ENCODE assay signal across 8 cellular contexts in the genomic region with DNA sequence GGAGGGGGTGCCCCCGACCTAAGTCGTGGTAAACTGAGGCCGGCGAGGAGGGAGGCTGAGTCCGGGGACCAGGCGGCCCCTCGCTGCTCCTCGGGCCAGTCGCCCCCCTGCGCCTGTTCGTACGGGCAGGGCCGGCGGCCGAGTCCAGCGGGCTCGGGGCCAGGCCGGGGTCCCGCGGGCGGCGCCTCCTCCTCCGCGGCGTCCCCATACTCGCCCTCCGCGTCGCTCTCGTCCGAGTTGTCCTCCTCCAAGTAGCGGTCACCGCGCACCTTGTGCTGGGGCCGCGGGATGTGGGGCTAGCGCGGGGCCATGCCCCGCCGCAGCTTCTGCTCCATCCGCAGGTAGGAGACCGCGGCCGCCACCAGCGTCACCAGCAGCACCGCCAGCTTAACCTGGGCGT.
DNase-seq lines count a peak whose midpoint lies in the region; ATAC-seq and TF ChIP-seq lines count a peak whose summit lies in the region.
"Not testable (repeated sequence)": the region's sequence is repeated elsewhere in the genome, so short reads cannot be mapped to it uniquely, and the experiment has no call there.

No MANE protein-coding gene starts in this region.

- not testable (repeated sequence) for H3T11ph ChIP-seq in H9 (ENCODE audit: low read length)

- not testable (repeated sequence) for H2BK20ac ChIP-seq in H9 (ENCODE audit: low read depth, low read length, poor library complexity, severe bottlenecking)

- not testable (repeated sequence) for H4K20me1 ChIP-seq in H9 (ENCODE audit: control insufficient read depth, insufficient read depth, insufficient read length)

- not testable (repeated sequence) for DNase-seq in H9; Panc1 (ENCODE audit: low read depth, low spot score); right cardiac atrium; progenitor cell of endocrine pancreas (ENCODE audit: low spot score, unreplicated experiment); suprapubic skin (ENCODE audit: low spot score in 2 of 2)
- DNase-seq in ecto neural progenitor cell (ENCODE audit: low spot score) (peak; percentile 42), nephron progenitor cell (peak; percentile 29)

- H2BK120ac ChIP-seq in H9 (ENCODE audit: low read depth, low read length, poor library complexity, severe bottlenecking): not testable (repeated sequence)

- not testable (repeated sequence) for H3K23me2 ChIP-seq in H9 (ENCODE audit: insufficient read length, low read depth, low read length, poor library complexity, severe bottlenecking)

- H4K91ac ChIP-seq in H9 (ENCODE audit: insufficient read length, low read depth, low read length): not testable (repeated sequence)

- not testable (repeated sequence) for H2BK5ac ChIP-seq in H9 (ENCODE audit: insufficient read length, low read length)

- H3K9me3 ChIP-seq in H9 (ENCODE audit: control insufficient read depth, low read depth, low read length); Panc1 (ENCODE audit: control insufficient read depth, insufficient read depth, low read depth, low read length); right cardiac atrium (ENCODE audit: control insufficient read depth, low read length); iPS-20b (ENCODE audit: insufficient read depth, low read depth, low read length); suprapubic skin: not testable (repeated sequence)

- not testable (repeated sequence) for H3K56ac ChIP-seq in H9 (ENCODE audit: insufficient read length, low read depth, low read length)

- not testable (repeated sequence) for H3K36me3 Mint-ChIP-seq in H9 (ENCODE audit: insufficient read depth in 1 of 3, low read depth in 3 of 3); nephron progenitor cell (ENCODE audit: low read depth); progenitor cell of endocrine pancreas (ENCODE audit: insufficient read depth)

- H3K27ac ChIP-seq in H9 (ENCODE audit: insufficient read length, low read depth, low read length); Panc1 (ENCODE audit: low read length); right cardiac atrium (ENCODE audit: low read length); iPS-20b (ENCODE audit: low read length); suprapubic skin: not testable (repeated sequence)

- H4K8ac ChIP-seq in H9 (replicated peaks; ENCODE audit: insufficient read length, low read depth, low read length): not testable (repeated sequence)

- H3K27me3 Mint-ChIP-seq in H9 (ENCODE audit: low read depth) (peaks cover 31% of the 10 kb centered on the region), nephron progenitor cell (ENCODE audit: low read depth, poor library complexity) (peaks cover 50% of the 10 kb centered on the region), progenitor cell of endocrine pancreas (peaks cover 17% of the 10 kb centered on the region)

- TF ChIP-seq EP300 in suprapubic skin (IDR thresholded peaks at IDR 0.05): not testable (repeated sequence)

- in situ Hi-C loops in Panc1 (cut with HindIII; ENCODE audit: low pct_unique_long_range_greater_than_20kb, low sequenced_read_pairs): not testable (repeated sequence)

- H3K79me1 ChIP-seq in H9 (ENCODE audit: insufficient read depth, low read depth, low read length, poor library complexity, severe bottlenecking): not testable (repeated sequence)

- no CpG with 5 or more reads among the region's 47 CpGs for WGBS in H9 (ENCODE audit: extremely low coverage, insufficient read length, low lambda C conversion rate)
- under 1% methylated on average over 37 of the region's 47 CpGs for WGBS in right cardiac atrium
- WGBS in suprapubic skin: no CpG with 5 or more reads among the region's 47 CpGs

- TF ChIP-seq CTCF in H9 (conservative IDR thresholded peaks at IDR 0.05); Panc1 (IDR thresholded peaks at IDR 0.05); nephron progenitor cell (IDR thresholded peaks at IDR 0.05); progenitor cell of endocrine pancreas (IDR thresholded peaks at IDR 0.05; ENCODE audit: unreplicated experiment); suprapubic skin (IDR thresholded peaks at IDR 0.05): not testable (repeated sequence)

- H3K4me2 ChIP-seq in H9 (ENCODE audit: insufficient read depth, insufficient read length, low read length): peak overlapping the region; percentile 16

- H2AK5ac ChIP-seq in H9 (ENCODE audit: insufficient read length, low read length): not testable (repeated sequence)

- not testable (repeated sequence) for H3K4me1 Mint-ChIP-seq in H9; nephron progenitor cell; progenitor cell of endocrine pancreas (ENCODE audit: low read depth)

- not testable (repeated sequence) for H3K27ac Mint-ChIP-seq in H9, nephron progenitor cell, progenitor cell of endocrine pancreas

- intact Hi-C loops in Panc1 (cut with micrococcal nuclease; ENCODE audit: unreplicated experiment); right cardiac atrium (cut with DNase I): not testable (repeated sequence)

- BruUV-seq in Panc1 (replicated peaks; lab: Mats Ljungman, UMichigan): not testable (repeated sequence)

- not testable (repeated sequence) for H3K9ac ChIP-seq in H9 (ENCODE audit: extremely low read depth, insufficient read length, low read length); iPS-20b (ENCODE audit: low read depth, low read length)

- not testable (repeated sequence) for H3K4me1 ChIP-seq in H9 (ENCODE audit: insufficient read depth, low read length); Panc1 (ENCODE audit: control insufficient read depth, insufficient read depth, low read length); right cardiac atrium (ENCODE audit: control insufficient read depth, insufficient read depth, low read length); iPS-20b (ENCODE audit: insufficient read depth, low read length)
- H3K4me1 ChIP-seq in suprapubic skin: peaks cover 12% of the 10 kb centered on the region

- H3K4ac ChIP-seq in H9 (ENCODE audit: low read depth, low read length): not testable (repeated sequence)

- not testable (repeated sequence) for H3K14ac ChIP-seq in H9 (ENCODE audit: insufficient read depth, low read length)

- H3K9me3 Mint-ChIP-seq in H9; nephron progenitor cell; progenitor cell of endocrine pancreas (ENCODE audit: low read depth): not testable (repeated sequence)

- not testable (repeated sequence) for H2BK15ac ChIP-seq in H9 (ENCODE audit: low read depth, low read length)

- not testable (repeated sequence) for H2AFZ ChIP-seq in H9 (ENCODE audit: low read length)

- CTCF ChIA-PET in Panc1 (lab: Charles Lee): not testable (repeated sequence)

- not testable (repeated sequence) for H3K23ac ChIP-seq in H9 (ENCODE audit: insufficient read length, low read depth, low read length)

- not testable (repeated sequence) for H3K27me3 ChIP-seq in H9 (ENCODE audit: insufficient read depth, low read length); Panc1 (ENCODE audit: control insufficient read depth, insufficient read depth, low read length); right cardiac atrium (ENCODE audit: control insufficient read depth, insufficient read depth)
- H3K27me3 ChIP-seq in iPS-20b (ENCODE audit: insufficient read depth, low read length): peaks cover 32% of the 10 kb centered on the region
- H3K27me3 ChIP-seq in suprapubic skin: peaks cover 33% of the 10 kb centered on the region

- H3K79me2 ChIP-seq in H9 (ENCODE audit: insufficient read depth, low read length): not testable (repeated sequence)

- H3K4me3 ChIP-seq in Panc1 (ENCODE audit: low read depth in 2 of 2, low read length in 2 of 2): peak overlapping the region; percentile 8 to 16; a peak in 2 of 4 replicates
- H3K4me3 ChIP-seq in right cardiac atrium (ENCODE audit: low read length): peak overlapping the region; percentile 9
- H3K4me3 ChIP-seq in iPS-20b (ENCODE audit: low read length): peak overlapping the region; percentile 61; the same call in 1 of the 2 replicates
- H3K4me3 ChIP-seq in suprapubic skin: peak overlapping the region; percentile 6

- POLR2A ChIA-PET in Panc1 (lab: Charles Lee): not testable (repeated sequence)

- not testable (repeated sequence) for H3K18ac ChIP-seq in H9 (ENCODE audit: insufficient read length, low read depth, low read length)

- not testable (repeated sequence) for H3K36me3 ChIP-seq in Panc1 (ENCODE audit: control insufficient read depth, insufficient read depth, low read length); iPS-20b (ENCODE audit: insufficient read depth, low read depth, low read length); suprapubic skin

- H4K5ac ChIP-seq in H9 (ENCODE audit: insufficient read length, low read depth, low read length): not testable (repeated sequence)

- H3K4me3 Mint-ChIP-seq in H9 (peak overlapping the region; percentile 49 to 74), progenitor cell of endocrine pancreas (ENCODE audit: low read depth) (peak overlapping the region; percentile 54)
- H3K4me3 Mint-ChIP-seq in nephron progenitor cell: not testable (repeated sequence)

- H2BK12ac ChIP-seq in H9 (ENCODE audit: insufficient read length, low read depth, low read length): not testable (repeated sequence)

- not testable (repeated sequence) for ATAC-seq in Panc1, right cardiac atrium

- not testable (repeated sequence) for TF ChIP-seq POLR2A in suprapubic skin (IDR thresholded peaks at IDR 0.05)

Comparison
In these comparisons a context has a peak if more than half of its experiments do, and no peak if none do; other contexts are left out.
1. H3K4me3 ChIP-seq: peak in every context shown above with its lines; median percentile 61 in iPS-20b; 12 in Panc1; 9 in right cardiac atrium; 6 in suprapubic skin.